In genomic region chr9:98593354-98594253, GRCh38 we compare ENCODE assay signal across 14 cellular contexts.
A peak's percentile ranks its signal among the peaks of the same experiment; 100 is the strongest.
DNase-seq lines count a peak whose midpoint lies in the region; ATAC-seq and TF ChIP-seq lines count a peak whose summit lies in the region.
"Had no signal": no experiment of that assay in that cellular context is flagged by ENCODE, and none has a peak within 500 bp of the region (broad histone marks: within the 10 kb centered on the region; RNA-seq: fewer than 3 reads in every experiment).

No MANE protein-coding gene starts in this region.

- no peak for ATAC-seq in IMR-90 (ENCODE audit: low read depth)
- ATAC-seq in upper lobe of right lung, result peak; percentile 7
- ATAC-seq in upper lobe of left lung (ENCODE audit: low FRiP score in 2 of 2), result no peak
- no peak for ATAC-seq in HG03565 (IDR thresholded peaks at IDR 0.05; ENCODE audit: unreplicated experiment)
- ATAC-seq: CD8-positive, alpha-beta T cell had no signal

- no peak overlapping the region for H3K4me2 ChIP-seq in IMR-90 (ENCODE audit: low read depth, low read length)
- no peak overlapping the region for H3K4me2 ChIP-seq in neuronal stem cell (ENCODE audit: insufficient read depth, low read length, poor library complexity, severe bottlenecking)
- H3K4me2 ChIP-seq: BLaER1 treated with 17β-estradiol and CSF1 and Interleukin-3, amounts not matched to agents 10 nM and 100 nM had no signal

- H3K79me1 ChIP-seq in IMR-90 (ENCODE audit: low read depth in 1 of 2, low read length in 2 of 2) (peaks cover 7 to 39% of the 10 kb centered on the region in 2 experiments; a peak in 3 of 4 replicates), neuronal stem cell (ENCODE audit: low read depth, low read length) (no peaks in the 10 kb centered on the region)

- POLR2A ChIA-PET in IMR-90 (lab: Charles Lee; ENCODE audit: unreplicated experiment), result no interaction called here

- H2AFZ ChIP-seq in IMR-90 (replicated peaks; ENCODE audit: low read length, poor library complexity), result peak overlapping the region; percentile 21
- H2AFZ ChIP-seq in neuronal stem cell (ENCODE audit: low read length), result no peak overlapping the region

- H3K9me3 ChIP-seq in IMR-90 (ENCODE audit: control insufficient read depth, insufficient read depth, low read length), result no peaks in the 10 kb centered on the region
- H3K9me3 ChIP-seq in neuronal stem cell (replicated peaks in 1 of 2; ENCODE audit: control insufficient read depth in 2 of 2, insufficient read depth in 1 of 2, low read depth in 1 of 2, low read length in 2 of 2), result no peaks in the 10 kb centered on the region
- H3K9me3 ChIP-seq in upper lobe of right lung, result no peaks in the 10 kb centered on the region
- H3K9me3 ChIP-seq in upper lobe of left lung, result no peaks in the 10 kb centered on the region
- H3K9me3 ChIP-seq: BLaER1 treated with 17β-estradiol and CSF1 and Interleukin-3, amounts not matched to agents 10 nM and 100 nM had no signal

- H4K91ac ChIP-seq in IMR-90 (ENCODE audit: insufficient read depth, low read depth, low read length), result no peak overlapping the region
- no peak overlapping the region for H4K91ac ChIP-seq in neuronal stem cell (ENCODE audit: low read depth, low read length, poor library complexity)

- no peaks in the 10 kb centered on the region for H3K27me3 ChIP-seq in IMR-90 (ENCODE audit: control insufficient read depth, insufficient read depth, low read length)
- peaks cover 0 to under 1% (median 0%) of the 10 kb centered on the region in 3 experiments for H3K27me3 ChIP-seq in neuronal stem cell (ENCODE audit: control insufficient read depth in 3 of 3, insufficient read depth in 3 of 3, low read depth in 1 of 3, low read length in 3 of 3)
- H3K27me3 ChIP-seq in upper lobe of right lung, result no peaks in the 10 kb centered on the region
- H3K27me3 ChIP-seq in upper lobe of left lung, result no peaks in the 10 kb centered on the region
- H3K27me3 ChIP-seq: BLaER1 treated with 17β-estradiol and CSF1 and Interleukin-3, amounts not matched to agents 10 nM and 100 nM had no signal

- no TSS peak for BruUV-seq in IMR-90 (replicated peaks; lab: Mats Ljungman, UMichigan)

- H4K8ac ChIP-seq in IMR-90 (ENCODE audit: low read depth in 2 of 2, low read length in 2 of 2), result no peak overlapping the region
- no peak overlapping the region for H4K8ac ChIP-seq in neuronal stem cell (ENCODE audit: low read depth, low read length)

- TF ChIP-seq CTCF in IMR-90 (conservative IDR thresholded peaks at IDR 0.05; ENCODE audit: low read depth, low read length) (no peak), upper lobe of right lung (IDR thresholded peaks at IDR 0.05) (no peak), upper lobe of left lung (IDR thresholded peaks at IDR 0.05) (no peak)

- H4K20me1 ChIP-seq in IMR-90 (ENCODE audit: insufficient read depth, low read length), result no peaks in the 10 kb centered on the region
- H4K20me1 ChIP-seq: BLaER1 treated with 17β-estradiol and CSF1 and Interleukin-3, amounts not matched to agents 10 nM and 100 nM had no signal

- H3K14ac ChIP-seq in IMR-90 (replicated peaks; ENCODE audit: low read depth, low read length) (no peak overlapping the region), neuronal stem cell (ENCODE audit: low read length) (no peak overlapping the region)

- H3K9ac ChIP-seq in IMR-90 (ENCODE audit: low read depth, low read length), result no peak overlapping the region
- H3K9ac ChIP-seq in neuronal stem cell (ENCODE audit: low read depth, low read length, poor library complexity), result no peak overlapping the region
- H3K9ac ChIP-seq: BLaER1 treated with 17β-estradiol and CSF1 and Interleukin-3, amounts not matched to agents 10 nM and 100 nM had no signal

- H3K4ac ChIP-seq in IMR-90 (ENCODE audit: low read depth, low read length), result 0 out of 2 replicates have a peak overlapping the region, but pooled peaks have one; percentile 9
- H3K4ac ChIP-seq in neuronal stem cell (ENCODE audit: low read length), result no peak overlapping the region

- in situ Hi-C loops in IMR-90 (cut with MboI; ENCODE audit: low sequenced_read_pairs), result no loop called here

- DNase-seq in IMR-90 (no peak), neuronal stem cell (ENCODE audit: low spot score) (no peak), upper lobe of right lung (no peak), upper lobe of left lung (no peak), glomerular visceral epithelial cell (ENCODE audit: extremely low spot score) (no peak)
- DNase-seq: Calu3; CD8-positive, alpha-beta T cell; DMS79 treated with DMSO at 0.1 percent for 48 hours; GF-D8; GOT3; H7 had no signal

- H3K36me3 ChIP-seq in IMR-90 (ENCODE audit: control insufficient read depth, insufficient read depth, low read length) (no peaks in the 10 kb centered on the region), neuronal stem cell (replicated peaks in 1 of 2; ENCODE audit: control insufficient read depth in 2 of 2, insufficient read depth in 2 of 2, low read length in 2 of 2) (no peaks in the 10 kb centered on the region), upper lobe of right lung (no peaks in the 10 kb centered on the region), upper lobe of left lung (no peaks in the 10 kb centered on the region)
- H3K36me3 ChIP-seq: BLaER1 treated with 17β-estradiol and CSF1 and Interleukin-3, amounts not matched to agents 10 nM and 100 nM had no signal

- H2AK5ac ChIP-seq in IMR-90 (ENCODE audit: low read depth, low read length) (0 out of 2 replicates have a peak overlapping the region, but pooled peaks have one; percentile 35), neuronal stem cell (ENCODE audit: low read depth, low read length) (peak overlapping the region; percentile 34)

- TF ChIP-seq RAD21 in IMR-90 (IDR thresholded peaks at IDR 0.05; ENCODE audit: low read length), result no peak

- H4K5ac ChIP-seq in IMR-90 (ENCODE audit: low read depth, low read length), result no peak overlapping the region

- no peak for TF ChIP-seq POLR2A in IMR-90 (IDR thresholded peaks at IDR 0.05; ENCODE audit: low read depth, low read length)
- TF ChIP-seq POLR2A in upper lobe of left lung (IDR thresholded peaks at IDR 0.05), result no peak

- intact Hi-C loops in IMR-90 (cut with micrococcal nuclease), result no loop called here
- intact Hi-C loops in upper lobe of right lung (cut with DNase I), result no loop called here

- no peak overlapping the region for H3K23ac ChIP-seq in IMR-90 (ENCODE audit: low read depth, low read length)
- peak overlapping the region; percentile 44 for H3K23ac ChIP-seq in neuronal stem cell (ENCODE audit: low read depth, low read length, poor library complexity)

- no peak overlapping the region for H3K18ac ChIP-seq in IMR-90 (ENCODE audit: low read depth, low read length)
- peak overlapping the region; percentile 33 for H3K18ac ChIP-seq in neuronal stem cell (ENCODE audit: low read length)

- H2BK12ac ChIP-seq in neuronal stem cell (ENCODE audit: low read length), result no peak overlapping the region

- H3K4me1 ChIP-seq in IMR-90 (ENCODE audit: control insufficient read depth, insufficient read depth, low read length) (peaks cover 19% of the 10 kb centered on the region), neuronal stem cell (ENCODE audit: control insufficient read depth in 2 of 2, insufficient read depth in 1 of 2, low read depth in 1 of 2, low read length in 2 of 2) (peaks cover 0 to 2% of the 10 kb centered on the region in 2 donors), upper lobe of right lung (no peaks in the 10 kb centered on the region), upper lobe of left lung (no peaks in the 10 kb centered on the region)
- H3K4me1 ChIP-seq: BLaER1 treated with 17β-estradiol and CSF1 and Interleukin-3, amounts not matched to agents 10 nM and 100 nM had no signal

- H2BK120ac ChIP-seq in IMR-90 (ENCODE audit: low read depth, low read length) (no peak overlapping the region), neuronal stem cell (ENCODE audit: low read depth, low read length) (no peak overlapping the region)

- no peak for TF ChIP-seq EP300 in upper lobe of left lung (IDR thresholded peaks at IDR 0.05)

- peaks cover 12% of the 10 kb centered on the region; the same call in 1 of the 2 replicates for H3K9me1 ChIP-seq in IMR-90 (ENCODE audit: insufficient read depth, low read length)

- dilution Hi-C loops in IMR-90 (cut with HindIII; ENCODE audit: low sequenced_read_pairs, unreplicated experiment), result no loop called here

- CTCF ChIA-PET in IMR-90 (lab: Yijun Ruan, JAX), result no interaction called here

- H2BK5ac ChIP-seq in IMR-90 (ENCODE audit: low read depth, low read length, poor library complexity, severe bottlenecking) (no peak overlapping the region), neuronal stem cell (ENCODE audit: low read length) (no peak overlapping the region)

- H3K4me3 ChIP-seq in IMR-90 (ENCODE audit: insufficient read depth, low read depth, low read length), result no peak overlapping the region
- H3K4me3 ChIP-seq in neuronal stem cell (ENCODE audit: low read length in 2 of 2), result no peak overlapping the region
- H3K4me3 ChIP-seq in upper lobe of right lung, result no peak overlapping the region
- H3K4me3 ChIP-seq in upper lobe of left lung, result no peak overlapping the region
- H3K4me3 ChIP-seq: BLaER1 treated with 17β-estradiol and CSF1 and Interleukin-3, amounts not matched to agents 10 nM and 100 nM had no signal

- WGBS in IMR-90 (ENCODE audit: extremely low coverage in 2 of 2, insufficient read length in 1 of 2), 2 experiments, result 80% methylated on average over 6 of the region's 15 CpGs; no CpG with 5 or more reads in 1 of the 2 experiments
- no CpG with 5 or more reads among the region's 15 CpGs for WGBS in neuronal stem cell (ENCODE audit: extremely low coverage in 2 of 2, insufficient read length in 2 of 2, insufficient replicate concordance in 1 of 2), 2 donors
- 83 to 84% methylated on average over 4 to 15 of the region's 15 CpGs for WGBS in upper lobe of left lung, 2 donors

- H3K27ac ChIP-seq in IMR-90 (ENCODE audit: insufficient read depth, low read length) (no peak overlapping the region), cingulate gyrus (ENCODE audit: low read depth, low read length) (peak overlapping the region; percentile 23), neuronal stem cell (replicated peaks; ENCODE audit: low read length) (no peak overlapping the region), upper lobe of right lung (no peak overlapping the region), upper lobe of left lung (no peak overlapping the region)
- H3K27ac ChIP-seq: BLaER1 treated with 17β-estradiol and CSF1 and Interleukin-3, amounts not matched to agents 10 nM and 100 nM had no signal

- no peak overlapping the region for H2BK20ac ChIP-seq in IMR-90 (ENCODE audit: low read depth, low read length)

- H2BK15ac ChIP-seq in IMR-90 (ENCODE audit: low read depth, low read length) (no peak overlapping the region), neuronal stem cell (ENCODE audit: low read length) (no peak overlapping the region)

- no peak overlapping the region for H3K56ac ChIP-seq in IMR-90 (ENCODE audit: extremely low read depth, insufficient read depth, low read length)

- H2AK9ac ChIP-seq in IMR-90 (replicated peaks; ENCODE audit: low read depth, low read length, poor library complexity), result no peak overlapping the region

TF ChIP-seq in IMR-90, 13 proteins besides CTCF, POLR2A, EP300 and RAD21 (continues in another document):
- TF ChIP-seq FOS (IDR thresholded peaks at IDR 0.05; ENCODE audit: low read depth, low read length), result no peak
